Comparison of ENCODE assay signal across 1 cellular context in the genomic region with DNA sequence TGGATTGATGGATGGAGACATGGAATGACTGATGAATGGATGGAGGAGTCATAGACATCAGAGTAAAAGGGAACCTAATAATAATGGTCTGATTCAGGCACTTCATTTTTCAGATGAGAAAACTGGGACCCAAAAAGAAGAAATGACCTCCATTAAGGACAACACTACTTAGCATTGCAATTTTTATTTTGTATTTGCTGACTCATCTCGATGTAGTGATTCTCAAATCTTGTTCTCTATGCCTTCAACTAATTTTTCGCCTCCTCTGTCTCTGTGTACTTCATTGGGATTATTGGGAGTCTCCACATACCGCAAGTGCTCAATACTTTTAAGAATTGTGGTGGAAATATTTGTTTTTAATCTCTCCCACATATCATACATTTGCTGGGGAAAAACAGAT.
TF ChIP-seq lines count a peak whose summit lies in the region.

No MANE protein-coding gene starts in this region.

TF ChIP-seq in HepG2, 621 proteins besides CTCF, POLR2A, EP300 and RAD21 (continued from another document):
- no peak for TF ChIP-seq ATF7-NPFF (CRISPR knock-in tag; IDR thresholded peaks at IDR 0.05; ENCODE audit: low read depth)
